In genomic region chr17:1074886-1075665, GRCh38 we compare ENCODE assay signal across 17 cellular contexts.
DNase-seq lines count a peak whose midpoint lies in the region; ATAC-seq lines count a peak whose summit lies in the region.
"Had no signal": no experiment of that assay in that cellular context is flagged by ENCODE, and none has a peak within 500 bp of the region (broad histone marks: within the 10 kb centered on the region; RNA-seq: fewer than 3 reads in every experiment).

No MANE protein-coding gene starts in this region.

- H3K9me3 Mint-ChIP-seq in dendritic cell treated with granulocyte-macrophage colony-stimulating factor and Interleukin-4, amounts not matched to agents 40 ng/mL and 50 ng/mL, for 4 days: no peaks in the 10 kb centered on the region
- no peaks in the 10 kb centered on the region for H3K9me3 Mint-ChIP-seq in activated naive CD8-positive, alpha-beta T cell treated with anti-CD3 and anti-CD28 coated beads for 36 hours
- no peaks in the 10 kb centered on the region for H3K9me3 Mint-ChIP-seq in activated naive CD8-positive, alpha-beta T cell treated with anti-CD3 and anti-CD28 coated beads, Interleukin-2, amount 50 U/mL, for 24 hours
- H3K9me3 Mint-ChIP-seq: activated T-helper 17 cell treated with anti-CD3 and anti-CD28 coated beads, Interleukin-2, amount 50 U/mL, for 72 hours; nephron progenitor cell; WTC11 had no signal

- intact Hi-C loops in dendritic cell treated with granulocyte-macrophage colony-stimulating factor and Interleukin-4, amounts not matched to agents 40 ng/mL and 50 ng/mL, for 4 days (cut with micrococcal nuclease): no loop called here

- H3K4me3 Mint-ChIP-seq in dendritic cell treated with granulocyte-macrophage colony-stimulating factor and Interleukin-4, amounts not matched to agents 40 ng/mL and 50 ng/mL, for 4 days: no peak overlapping the region
- no peak overlapping the region for H3K4me3 Mint-ChIP-seq in activated naive CD8-positive, alpha-beta T cell treated with anti-CD3 and anti-CD28 coated beads for 36 hours
- H3K4me3 Mint-ChIP-seq in activated naive CD8-positive, alpha-beta T cell treated with anti-CD3 and anti-CD28 coated beads, Interleukin-2, amount 50 U/mL, for 24 hours: no peak overlapping the region
- H3K4me3 Mint-ChIP-seq: activated T-helper 17 cell treated with anti-CD3 and anti-CD28 coated beads, Interleukin-2, amount 50 U/mL, for 72 hours; nephron progenitor cell; WTC11 had no signal

- peaks cover 21% of the 10 kb centered on the region for H3K4me1 Mint-ChIP-seq in dendritic cell treated with granulocyte-macrophage colony-stimulating factor and Interleukin-4, amounts not matched to agents 40 ng/mL and 50 ng/mL, for 4 days (ENCODE audit: low read depth)
- H3K4me1 Mint-ChIP-seq in activated naive CD8-positive, alpha-beta T cell treated with anti-CD3 and anti-CD28 coated beads for 36 hours: no peaks in the 10 kb centered on the region
- H3K4me1 Mint-ChIP-seq in activated naive CD8-positive, alpha-beta T cell treated with anti-CD3 and anti-CD28 coated beads, Interleukin-2, amount 50 U/mL, for 24 hours: no peaks in the 10 kb centered on the region
- H3K4me1 Mint-ChIP-seq: activated T-helper 17 cell treated with anti-CD3 and anti-CD28 coated beads, Interleukin-2, amount 50 U/mL, for 72 hours had no signal

- ATAC-seq in left lobe of liver: peak; percentile 70
- ATAC-seq in HG02884 (IDR thresholded peaks at IDR 0.05; ENCODE audit: unreplicated experiment): no peak
- no peak for ATAC-seq in activated naive CD8-positive, alpha-beta T cell treated with anti-CD3 and anti-CD28 coated beads, Interleukin-2, amount 50 U/mL, for 24 hours
- ATAC-seq: activated T-helper 17 cell treated with anti-CD3 and anti-CD28 coated beads, Interleukin-2, amount 50 U/mL, for 72 hours; WTC11 had no signal

- DNase-seq in NCI-H82 (lab: John Stamatoyannopoulos, UW) (peak; percentile 50), NCI-H82 treated with DMSO at 0.1 percent for 48 hours (lab: John Stamatoyannopoulos, UW; ENCODE audit: unreplicated experiment) (no peak), left lobe of liver (ENCODE audit: low spot score) (no peak), Ammon's horn (ENCODE audit: low spot score) (no peak)
- no peak for DNase-seq in activated naive CD8-positive, alpha-beta T cell treated with anti-CD3 and anti-CD28 coated beads for 36 hours
- no peak for DNase-seq in activated naive CD8-positive, alpha-beta T cell treated with anti-CD3 and anti-CD28 coated beads, Interleukin-2, amount 50 U/mL, for 24 hours
- DNase-seq: adrenal gland, Kasumi-1, mesendoderm, NCI-H1436, NCI-H774, nephron progenitor cell, T-helper 1 cell had no signal

- peak overlapping the region; percentile 35 for H3K27ac Mint-ChIP-seq in dendritic cell treated with granulocyte-macrophage colony-stimulating factor and Interleukin-4, amounts not matched to agents 40 ng/mL and 50 ng/mL, for 4 days
- no peak overlapping the region for H3K27ac Mint-ChIP-seq in activated naive CD8-positive, alpha-beta T cell treated with anti-CD3 and anti-CD28 coated beads for 36 hours
- H3K27ac Mint-ChIP-seq in activated naive CD8-positive, alpha-beta T cell treated with anti-CD3 and anti-CD28 coated beads, Interleukin-2, amount 50 U/mL, for 24 hours: no peak overlapping the region
- H3K27ac Mint-ChIP-seq: activated T-helper 17 cell treated with anti-CD3 and anti-CD28 coated beads, Interleukin-2, amount 50 U/mL, for 72 hours; WTC11 had no signal

- H3K27me3 Mint-ChIP-seq in dendritic cell treated with granulocyte-macrophage colony-stimulating factor and Interleukin-4, amounts not matched to agents 40 ng/mL and 50 ng/mL, for 4 days: no peaks in the 10 kb centered on the region
- no peaks in the 10 kb centered on the region for H3K27me3 Mint-ChIP-seq in activated naive CD8-positive, alpha-beta T cell treated with anti-CD3 and anti-CD28 coated beads for 36 hours
- H3K27me3 Mint-ChIP-seq in activated naive CD8-positive, alpha-beta T cell treated with anti-CD3 and anti-CD28 coated beads, Interleukin-2, amount 50 U/mL, for 24 hours: no peaks in the 10 kb centered on the region
- H3K27me3 Mint-ChIP-seq: activated T-helper 17 cell treated with anti-CD3 and anti-CD28 coated beads, Interleukin-2, amount 50 U/mL, for 72 hours had no signal

- peaks cover 100% of the 10 kb centered on the region for H3K36me3 Mint-ChIP-seq in dendritic cell treated with granulocyte-macrophage colony-stimulating factor and Interleukin-4, amounts not matched to agents 40 ng/mL and 50 ng/mL, for 4 days (ENCODE audit: low read depth)
- H3K36me3 Mint-ChIP-seq in activated naive CD8-positive, alpha-beta T cell treated with anti-CD3 and anti-CD28 coated beads for 36 hours: peaks cover 5% of the 10 kb centered on the region
- peaks cover 4% of the 10 kb centered on the region for H3K36me3 Mint-ChIP-seq in activated naive CD8-positive, alpha-beta T cell treated with anti-CD3 and anti-CD28 coated beads, Interleukin-2, amount 50 U/mL, for 24 hours (ENCODE audit: low read depth)
- H3K36me3 Mint-ChIP-seq: WTC11 had no signal
